ENCODE assay signal across 9 cellular contexts in the genomic region with DNA sequence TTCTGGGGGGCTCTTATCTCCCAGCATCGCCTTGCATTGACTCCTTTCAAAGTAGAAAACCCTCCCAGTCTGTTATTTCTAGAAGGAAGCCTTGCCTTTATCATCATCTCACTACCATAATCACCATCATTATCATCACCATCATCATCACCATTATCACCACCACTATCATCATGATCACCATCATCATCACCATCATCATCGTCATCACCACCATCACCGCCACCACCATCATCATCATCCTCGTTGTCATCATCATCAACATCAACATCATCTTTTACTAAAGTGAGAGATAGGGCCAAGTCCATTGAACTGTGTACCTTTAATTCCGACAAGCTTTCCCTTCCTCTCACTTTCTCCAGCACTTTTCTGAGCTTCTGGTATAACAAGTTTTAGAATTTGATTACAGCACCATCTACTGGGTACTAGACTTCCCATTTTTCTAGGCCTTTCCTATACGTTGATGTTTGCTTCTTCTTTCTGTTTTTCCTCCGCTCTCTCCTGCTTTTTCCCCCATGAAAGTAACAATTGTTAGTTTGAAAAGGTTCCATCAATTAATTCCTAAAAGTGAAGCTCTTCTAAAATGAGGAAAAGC.
A peak's percentile ranks its signal among the peaks of the same experiment; 100 is the strongest.
DNase-seq lines count a peak whose midpoint lies in the region; ATAC-seq and TF ChIP-seq lines count a peak whose summit lies in the region.
"Had no signal": no experiment of that assay in that cellular context is flagged by ENCODE, and none has a peak within 500 bp of the region (broad histone marks: within the 10 kb centered on the region; RNA-seq: fewer than 3 reads in every experiment).

No MANE protein-coding gene starts in this region.

- no peak overlapping the region for H3K4me3 ChIP-seq in RWPE2 (ENCODE audit: severe bottlenecking)
- H3K4me3 ChIP-seq: colonic mucosa had no signal

- no peaks in the 10 kb centered on the region for H3K27me3 ChIP-seq in RWPE2 (ENCODE audit: insufficient read depth, poor library complexity, severe bottlenecking)
- H3K27me3 ChIP-seq: colonic mucosa had no signal

- DNase-seq in CD1c-positive myeloid dendritic cell (ENCODE audit: extremely low spot score) (peak; percentile 43), HuH-7 (ENCODE audit: low spot score) (peak; percentile 24), RWPE2 (ENCODE audit: low spot score) (no peak), kidney glomerular epithelial cell (lab: John Stamatoyannopoulos, UW) (peak; percentile 3)
- no peak for DNase-seq in activated T-cell treated with anti-CD3 and anti-CD28 coated beads, Interleukin-2, amount 50 U/mL, for 24 hours
- no peak for DNase-seq in activated naive CD4-positive, alpha-beta T cell treated with Interleukin-2 at 50 U/mL for 16 hours
- DNase-seq: colonic mucosa had no signal

- H3K36me3 ChIP-seq in RWPE2 (ENCODE audit: low read depth) = no peaks in the 10 kb centered on the region
- H3K36me3 ChIP-seq: colonic mucosa had no signal

- H3K36me3 Mint-ChIP-seq in activated T-cell treated with anti-CD3 and anti-CD28 coated beads, Interleukin-2, amount 50 U/mL, for 24 hours (ENCODE audit: low read depth) = no peaks in the 10 kb centered on the region

- peak overlapping the region; percentile 31 for H3K27ac ChIP-seq in RWPE2 (ENCODE audit: poor library complexity, severe bottlenecking)
- H3K27ac ChIP-seq: colonic mucosa had no signal

- H3K4me1 ChIP-seq in RWPE2 (ENCODE audit: insufficient read depth, poor library complexity, severe bottlenecking) = peaks cover 20% of the 10 kb centered on the region
- H3K4me1 ChIP-seq: colonic mucosa had no signal

- peak; percentile 64 for TF ChIP-seq CTCF in RWPE2 (IDR thresholded peaks at IDR 0.05; ENCODE audit: poor library complexity, severe bottlenecking)

- no peaks in the 10 kb centered on the region for H3K9me3 ChIP-seq in RWPE2 (ENCODE audit: severe bottlenecking)
- H3K9me3 ChIP-seq: colonic mucosa had no signal

- H3K27me3 Mint-ChIP-seq in activated T-cell treated with anti-CD3 and anti-CD28 coated beads, Interleukin-2, amount 50 U/mL, for 24 hours = peaks cover 7% of the 10 kb centered on the region

- peaks cover 1% of the 10 kb centered on the region for H3K9me3 Mint-ChIP-seq in activated T-cell treated with anti-CD3 and anti-CD28 coated beads, Interleukin-2, amount 50 U/mL, for 24 hours

- no peak overlapping the region for H3K4me3 Mint-ChIP-seq in activated T-cell treated with anti-CD3 and anti-CD28 coated beads, Interleukin-2, amount 50 U/mL, for 24 hours

- no peak for ATAC-seq in RWPE2 (ENCODE audit: low read depth)
- ATAC-seq in GM21367 (IDR thresholded peaks at IDR 0.05; ENCODE audit: unreplicated experiment) = no peak
- no peak for ATAC-seq in GM18519 (IDR thresholded peaks at IDR 0.05; ENCODE audit: low FRiP score, unreplicated experiment)

- H3K27ac Mint-ChIP-seq in activated T-cell treated with anti-CD3 and anti-CD28 coated beads, Interleukin-2, amount 50 U/mL, for 24 hours = no peak overlapping the region

- H3K4me1 Mint-ChIP-seq in activated T-cell treated with anti-CD3 and anti-CD28 coated beads, Interleukin-2, amount 50 U/mL, for 24 hours (ENCODE audit: low read depth) = no peaks in the 10 kb centered on the region

Comparison
In these comparisons a context has a peak if more than half of its experiments do, and no peak if none do; other contexts are left out.
1. DNase-seq: peak in CD1c-positive myeloid dendritic cell (single experiment), HuH-7 (single experiment) and kidney glomerular epithelial cell (single experiment); none in RWPE2 (single experiment), activated T-cell treated with anti-CD3 and anti-CD28 coated beads, Interleukin-2, amount 50 U/mL, for 24 hours (single experiment) and activated naive CD4-positive, alpha-beta T cell treated with Interleukin-2 at 50 U/mL for 16 hours (single experiment).